In genomic region chr22:50696799-50697561, GRCh38 we compare ENCODE assay signal across 8 cellular contexts. TPM values are rescaled to one million over a fixed set of nuclear protein-coding genes. Genes with fewer than 3 reads are reported as not detected.
DNase-seq lines count a peak whose midpoint lies in the region; ATAC-seq and TF ChIP-seq lines count a peak whose summit lies in the region.

No MANE protein-coding gene starts in this region.

- peaks cover 0 to 5% of the 10 kb centered on the region in 2 donors for H3K36me3 ChIP-seq in psoas muscle (ENCODE audit: insufficient read depth in 1 of 2, low read depth in 1 of 2)

- H3K27ac ChIP-seq in psoas muscle = no peak overlapping the region

- peak overlapping the region; percentile 58 for H3K4me3 ChIP-seq in psoas muscle

- peak; percentile 75 for ATAC-seq in SK-N-SH treated with all-trans-retinoic acid at 6 μM for 48 hours
- peak; percentile 34 to 66 (median 58) for ATAC-seq in psoas muscle
- ATAC-seq in HG03378 (IDR thresholded peaks at IDR 0.05; ENCODE audit: unreplicated experiment) = no peak
- no peak for ATAC-seq in omental fat pad (ENCODE audit: low FRiP score)

- no peaks in the 10 kb centered on the region for H3K9me3 ChIP-seq in psoas muscle

- H3K27me3 ChIP-seq in psoas muscle (ENCODE audit: insufficient read depth in 3 of 3, low read length in 2 of 3) = peaks cover 0 to 6% (median 0%) of the 10 kb centered on the region in 3 donors

- 10 to 21% (median 16%) methylated on average over 19 to 53 of the region's 58 CpGs for WGBS in psoas muscle, 3 donors

- DNase-seq in EL = peak; percentile 24
- DNase-seq in cardiac septum (ENCODE audit: low spot score) = peak; percentile 68
- DNase-seq in psoas muscle = peak; percentile 23 to 50
- no peak for DNase-seq in NAMALWA (ENCODE audit: low spot score)
- DNase-seq in GF-D8 (lab: John Stamatoyannopoulos, UW) = no peak
- DNase-seq in omental fat pad (ENCODE audit: low spot score) = no peak

- TF ChIP-seq CTCF in psoas muscle (IDR thresholded peaks at IDR 0.05) (peak; percentile 34), omental fat pad (IDR thresholded peaks at IDR 0.05) (no peak)

- H3K4me1 ChIP-seq in psoas muscle = peaks cover 5% of the 10 kb centered on the region

- intact Hi-C loops in cardiac septum (cut with DNase I) = no loop called here
- intact Hi-C loops in psoas muscle (cut with DNase I) = no loop called here

TF ChIP-seq in SK-N-SH treated with all-trans-retinoic acid at 6 μM for 48 hours, 23 proteins besides CTCF, POLR2A, EP300 and RAD21:
- TF ChIP-seq ZC3H10 (CRISPR knock-in tag; IDR thresholded peaks at IDR 0.05) (no peak), BACH2 (CRISPR knock-in tag; IDR thresholded peaks at IDR 0.05; ENCODE audit: borderline replicate concordance) (no peak), ZNF8 (CRISPR knock-in tag; IDR thresholded peaks at IDR 0.05) (no peak), ISL1 (CRISPR knock-in tag; IDR thresholded peaks at IDR 0.05) (no peak), TOX (CRISPR knock-in tag; IDR thresholded peaks at IDR 0.05; ENCODE audit: borderline replicate concordance) (no peak), OSR1 (CRISPR knock-in tag; IDR thresholded peaks at IDR 0.05) (no peak), TCF4 (CRISPR knock-in tag; IDR thresholded peaks at IDR 0.05; ENCODE audit: borderline replicate concordance) (no peak), ZNF565 (CRISPR knock-in tag; conservative IDR thresholded peaks at IDR 0.05; ENCODE audit: low read depth) (no peak), TSHZ2 (CRISPR knock-in tag; IDR thresholded peaks at IDR 0.05) (no peak), ZNF70 (CRISPR knock-in tag; IDR thresholded peaks at IDR 0.05) (no peak), ESRRG (CRISPR knock-in tag; IDR thresholded peaks at IDR 0.05) (no peak), ZFP30 (CRISPR knock-in tag; IDR thresholded peaks at IDR 0.05) (no peak), POU6F1 (CRISPR knock-in tag; IDR thresholded peaks at IDR 0.05; ENCODE audit: borderline replicate concordance, low read depth) (no peak), RARB (CRISPR knock-in tag; IDR thresholded peaks at IDR 0.05) (no peak), SNAI2 (CRISPR knock-in tag; IDR thresholded peaks at IDR 0.05) (no peak), ZFP3 (CRISPR knock-in tag; IDR thresholded peaks at IDR 0.05) (no peak), CREB5 (CRISPR knock-in tag; IDR thresholded peaks at IDR 0.05; ENCODE audit: low read depth) (no peak), CSRNP3 (CRISPR knock-in tag; IDR thresholded peaks at IDR 0.05) (no peak)
- TF ChIP-seq, protein P1, sequence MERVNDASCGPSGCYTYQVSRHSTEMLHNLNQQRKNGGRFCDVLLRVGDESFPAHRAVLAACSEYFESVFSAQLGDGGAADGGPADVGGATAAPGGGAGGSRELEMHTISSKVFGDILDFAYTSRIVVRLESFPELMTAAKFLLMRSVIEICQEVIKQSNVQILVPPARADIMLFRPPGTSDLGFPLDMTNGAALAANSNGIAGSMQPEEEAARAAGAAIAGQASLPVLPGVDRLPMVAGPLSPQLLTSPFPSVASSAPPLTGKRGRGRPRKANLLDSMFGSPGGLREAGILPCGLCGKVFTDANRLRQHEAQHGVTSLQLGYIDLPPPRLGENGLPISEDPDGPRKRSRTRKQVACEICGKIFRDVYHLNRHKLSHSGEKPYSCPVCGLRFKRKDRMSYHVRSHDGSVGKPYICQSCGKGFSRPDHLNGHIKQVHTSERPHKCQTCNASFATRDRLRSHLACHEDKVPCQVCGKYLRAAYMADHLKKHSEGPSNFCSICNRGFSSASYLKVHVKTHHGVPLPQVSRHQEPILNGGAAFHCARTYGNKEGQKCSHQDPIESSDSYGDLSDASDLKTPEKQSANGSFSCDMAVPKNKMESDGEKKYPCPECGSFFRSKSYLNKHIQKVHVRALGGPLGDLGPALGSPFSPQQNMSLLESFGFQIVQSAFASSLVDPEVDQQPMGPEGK (CRISPR knock-in tag; IDR thresholded peaks at IDR 0.05; ENCODE audit: borderline replicate concordance) = no peak

RNA-seq across cellular contexts. Expression of gene SHANK3, which starts 24.4 kb away (rescaled TPM):
- total RNA-seq in cardiac septum (25.9 TPM), psoas muscle (10 to 100 TPM in 3 of 4 donors, 1 to 10 TPM in 1; 7.5 to 16.3 (median 13.5) TPM), omental fat pad (10 to 100 TPM in 3 of 4 donors, 1 to 10 TPM in 1; 3.3 to 61.3 (median 19.4) TPM)
- 1 to 10 TPM; 4.2 to 9.3 (median 4.8) TPM for polyA plus RNA-seq in psoas muscle

RNA-seq across cellular contexts. Expression of gene ACR, which starts 41.0 kb away (rescaled TPM):
- total RNA-seq in cardiac septum = 0.40 TPM
- total RNA-seq in psoas muscle = under 1 TPM in 3 of 4 donors, not detected in 1; 0.26 to 0.82 (median 0.64) TPM
- under 1 TPM in 2 of 3 donors, not detected in 1; 0.10 to 0.19 TPM for polyA plus RNA-seq in psoas muscle
- total RNA-seq in omental fat pad = 1 to 10 TPM in 1 of 4 donors, under 1 TPM in 1, not detected in 2; 0.72 to 1.7 TPM

Comparison
In these comparisons a context has a peak if more than half of its experiments do, and no peak if none do; other contexts are left out.
1. DNase-seq: peak in EL (single experiment), cardiac septum (single experiment) and psoas muscle (2 of 2); none in NAMALWA (single experiment), GF-D8 (single experiment) and omental fat pad (single experiment).
2. ATAC-seq: peak in SK-N-SH treated with all-trans-retinoic acid at 6 μM for 48 hours (single experiment) and psoas muscle (4 of 4); none in HG03378 (single experiment) and omental fat pad (single experiment).